8 cellular contexts compared by ENCODE assay signal in genomic region chr17:28643979-28644781, GRCh38. TPM values are rescaled to one million over a fixed set of nuclear protein-coding genes. Genes with fewer than 3 reads are reported as not detected.
DNase-seq lines count a peak whose midpoint lies in the region; ATAC-seq and TF ChIP-seq lines count a peak whose summit lies in the region.

No MANE protein-coding gene starts in this region.

- peak overlapping the region; percentile 76 for H2AK5ac ChIP-seq in IMR-90 (ENCODE audit: low read depth, low read length)

- TF ChIP-seq RAD21 in IMR-90 (IDR thresholded peaks at IDR 0.05; ENCODE audit: low read length) = no peak

- H2BK120ac ChIP-seq in IMR-90 (ENCODE audit: low read depth, low read length) = no peak overlapping the region

- H3K27ac ChIP-seq in IMR-90 (ENCODE audit: insufficient read depth, low read length) (peak overlapping the region; percentile 67), breast epithelium (peak overlapping the region; percentile 93 to 95), iPS-20b (ENCODE audit: low read length) (peak overlapping the region; percentile 48), skin epidermis (peak overlapping the region; percentile 73 to 99 (median 97))

- H3K14ac ChIP-seq in IMR-90 (replicated peaks; ENCODE audit: low read depth, low read length) = peak overlapping the region; percentile 38; the same call in 1 of the 2 replicates

- H2BK15ac ChIP-seq in IMR-90 (ENCODE audit: low read depth, low read length) = no peak overlapping the region

- dilution Hi-C loops in IMR-90 (cut with HindIII; ENCODE audit: low sequenced_read_pairs, unreplicated experiment) = no loop called here

- H3K18ac ChIP-seq in IMR-90 (ENCODE audit: low read depth, low read length) = no peak overlapping the region

- H3K27me3 ChIP-seq in IMR-90 (ENCODE audit: control insufficient read depth, insufficient read depth, low read length) (no peaks in the 10 kb centered on the region), breast epithelium (no peaks in the 10 kb centered on the region), iPS-20b (ENCODE audit: insufficient read depth, low read length) (no peaks in the 10 kb centered on the region)

- H4K5ac ChIP-seq in IMR-90 (ENCODE audit: low read depth, low read length) = no peak overlapping the region; the same call in 1 of the 2 replicates

- no peaks in the 10 kb centered on the region for H3K9me1 ChIP-seq in IMR-90 (ENCODE audit: insufficient read depth, low read length)

- ATAC-seq in IMR-90 (ENCODE audit: low read depth) (peak; percentile 6; the same call in 1 of the 2 replicates), GM19395 (IDR thresholded peaks at IDR 0.05; ENCODE audit: unreplicated experiment) (no peak)

- H3K23ac ChIP-seq in IMR-90 (ENCODE audit: low read depth, low read length) = peak overlapping the region; percentile 72

- H4K20me1 ChIP-seq in IMR-90 (ENCODE audit: insufficient read depth, low read length) = peaks cover 13% of the 10 kb centered on the region; the same call in 1 of the 2 replicates

- H2AFZ ChIP-seq in IMR-90 (replicated peaks; ENCODE audit: low read length, poor library complexity) = peak overlapping the region; percentile 94

- intact Hi-C loops in IMR-90 (cut with micrococcal nuclease) = loop anchor here (2.0 kb wide), 1 partner anchor 67 kb away; the partner anchor contains the start of gene PROCA1
- intact Hi-C loops in breast epithelium (cut with DNase I; ENCODE audit: low total_unique reads) = no loop called here

- peak overlapping the region; percentile 22; the same call in 1 of the 2 replicates for H3K56ac ChIP-seq in IMR-90 (ENCODE audit: extremely low read depth, insufficient read depth, low read length)

- peak overlapping the region; percentile 4 for H2BK5ac ChIP-seq in IMR-90 (ENCODE audit: low read depth, low read length, poor library complexity, severe bottlenecking)

- peak overlapping the region; percentile 91 for H2AK9ac ChIP-seq in IMR-90 (replicated peaks; ENCODE audit: low read depth, low read length, poor library complexity)

- H3K79me1 ChIP-seq in IMR-90 (ENCODE audit: low read depth in 1 of 2, low read length in 2 of 2) = peaks cover 35 to 64% of the 10 kb centered on the region in 2 experiments

- in situ Hi-C loops in GM13977 (cut with MboI; ENCODE audit: low pct_unique_long_range_greater_than_20kb, low sequenced_read_pairs, unreplicated experiment) = no loop called here
- in situ Hi-C loops in IMR-90 (cut with MboI; ENCODE audit: low sequenced_read_pairs) = no loop called here
- in situ Hi-C loops in SK-MEL-5 (cut with HindIII; ENCODE audit: low pct_unique_long_range_greater_than_20kb, low sequenced_read_pairs) = no loop called here

- peak overlapping the region in 1 of 2 experiments; percentile 77; a peak in 2 of 4 replicates for H4K8ac ChIP-seq in IMR-90 (ENCODE audit: low read depth in 2 of 2, low read length in 2 of 2)

- WGBS in IMR-90 (ENCODE audit: extremely low coverage in 2 of 2, insufficient read length in 1 of 2), 2 experiments = 0% methylated on average over 5 of the region's 18 CpGs; no CpG with 5 or more reads in 1 of the 2 experiments

- H3K4me2 ChIP-seq in IMR-90 (ENCODE audit: low read depth, low read length) = peak overlapping the region; percentile 99

- H2BK20ac ChIP-seq in IMR-90 (ENCODE audit: low read depth, low read length) = no peak overlapping the region

- H3K9me3 ChIP-seq in IMR-90 (ENCODE audit: control insufficient read depth, insufficient read depth, low read length) = no peaks in the 10 kb centered on the region
- no peaks in the 10 kb centered on the region for H3K9me3 ChIP-seq in breast epithelium
- H3K9me3 ChIP-seq in iPS-20b (ENCODE audit: insufficient read depth, low read depth, low read length) = no peaks in the 10 kb centered on the region

- peak; percentile 39 for TF ChIP-seq CTCF in GM13977 (IDR thresholded peaks at IDR 0.05; ENCODE audit: extremely low read depth, insufficient read depth, missing control alignments)
- peak; percentile 39 for TF ChIP-seq CTCF in IMR-90 (conservative IDR thresholded peaks at IDR 0.05; ENCODE audit: low read depth, low read length)
- TF ChIP-seq CTCF in breast epithelium (IDR thresholded peaks at IDR 0.05) = peak; percentile 42 to 53 (median 47)

- no TSS peak for BruUV-seq in IMR-90 (replicated peaks; lab: Mats Ljungman, UMichigan)

- no peak overlapping the region; the same call in 1 of the 2 replicates for H4K91ac ChIP-seq in IMR-90 (ENCODE audit: insufficient read depth, low read depth, low read length)

- peak overlapping the region; percentile 87 for H3K4me3 ChIP-seq in IMR-90 (ENCODE audit: insufficient read depth, low read depth, low read length)
- H3K4me3 ChIP-seq in breast epithelium = peak overlapping the region; percentile 87 to 97 (median 97)
- peak overlapping the region; percentile 89 for H3K4me3 ChIP-seq in iPS-20b (ENCODE audit: low read length)
- H3K4me3 ChIP-seq in skin epidermis = peak overlapping the region; percentile 55 to 99 (median 95)

- TF ChIP-seq POLR2A in IMR-90 (IDR thresholded peaks at IDR 0.05; ENCODE audit: low read depth, low read length) (no peak), breast epithelium (IDR thresholded peaks at IDR 0.05) (no peak)

- DNase-seq in Ammon's horn (ENCODE audit: low spot score) = peak; percentile 36
- peak; percentile 64 for DNase-seq in GM13977 (ENCODE audit: low spot score)
- DNase-seq in IMR-90 = peak; percentile 55
- peak; percentile 61 for DNase-seq in SK-MEL-5 (ENCODE audit: low read depth, low spot score)
- no peak for DNase-seq in breast epithelium (ENCODE audit: low spot score in 2 of 2)

- CTCF ChIA-PET in IMR-90 (lab: Yijun Ruan, JAX) = interaction anchor here (0.9 to 1.7 kb wide), 4 partner anchors 16 to 83 kb away, joined by 3 to 5 read pairs (median 4); no protein-coding TSS in a partner anchor

- H3K4me1 ChIP-seq in IMR-90 (ENCODE audit: control insufficient read depth, insufficient read depth, low read length) (peaks cover 2% of the 10 kb centered on the region; the same call in 1 of the 2 replicates), breast epithelium (peaks cover 0 to 13% of the 10 kb centered on the region in 2 donors), iPS-20b (ENCODE audit: insufficient read depth, low read length) (peaks cover 5% of the 10 kb centered on the region; the same call in 1 of the 2 replicates)

- POLR2A ChIA-PET in IMR-90 (lab: Charles Lee; ENCODE audit: unreplicated experiment) = interaction anchor here (1.2 kb wide), 1 partner anchor 18 kb away, joined by 6 read pairs; the partner anchor contains the start of genes SDF2 and SUPT6H

- H3K36me3 ChIP-seq in IMR-90 (ENCODE audit: control insufficient read depth, insufficient read depth, low read length) (peaks cover 35% of the 10 kb centered on the region), breast epithelium (no peaks in the 10 kb centered on the region), iPS-20b (ENCODE audit: insufficient read depth, low read depth, low read length) (peaks cover 56% of the 10 kb centered on the region)

- H3K9ac ChIP-seq in IMR-90 (ENCODE audit: low read depth, low read length) = peak overlapping the region; percentile 94
- H3K9ac ChIP-seq in iPS-20b (ENCODE audit: low read depth, low read length) = peak overlapping the region; percentile 84

- peak overlapping the region; percentile 54 for H3K4ac ChIP-seq in IMR-90 (ENCODE audit: low read depth, low read length)

TF ChIP-seq in IMR-90, 13 proteins besides CTCF, POLR2A, EP300 and RAD21 (continues in another document):
- no peak for TF ChIP-seq BHLHE40 (IDR thresholded peaks at IDR 0.05; ENCODE audit: low read depth, low read length)

RNA-seq across cellular contexts. Expression of gene BLTP2, which starts 0.8 kb away (rescaled TPM):
- total RNA-seq in IMR-90 (2012; rRNA removed) (146 and 174 TPM in 2 replicates), breast epithelium (100 to 1,000 TPM; 107 to 131 (median 107) TPM)
- 42.3 and 49.0 TPM in 2 replicates for polyA plus RNA-seq in IMR-90 (2012; rRNA removed)
- polyA plus RNA-seq in IMR-90 (2012; cell fraction: cytosol; rRNA removed) = 20.3 and 23.3 TPM in 2 replicates
- 54.4 and 79.1 TPM in 2 replicates for polyA plus RNA-seq in IMR-90 (2012; cell fraction: nucleus; rRNA removed; ENCODE audit: low replicate concordance)
- total RNA-seq in SK-MEL-5 (2014; rRNA removed; shearing (Covaris generic)) = 146 and 160 TPM in 2 replicates
- 76.0 and 105 TPM in 2 replicates for polyA plus RNA-seq in SK-MEL-5 (2015; cell fraction: cytosol; rRNA removed)
- polyA plus RNA-seq in SK-MEL-5 (2015; cell fraction: nucleus; rRNA removed) = 109 and 197 TPM in 2 replicates

RNA-seq across cellular contexts. Expression of gene SDF2, which starts 17.5 kb away (rescaled TPM):
- total RNA-seq in IMR-90 (2012; rRNA removed) = 79.2 and 81.7 TPM in 2 replicates
- polyA plus RNA-seq in IMR-90 (2012; rRNA removed) = 76.0 and 80.8 TPM in 2 replicates
- 67.2 and 90.4 TPM in 2 replicates for polyA plus RNA-seq in IMR-90 (2012; cell fraction: cytosol; rRNA removed)
- polyA plus RNA-seq in IMR-90 (2012; cell fraction: nucleus; rRNA removed; ENCODE audit: low replicate concordance) = 22.7 and 43.7 TPM in 2 replicates
- total RNA-seq in SK-MEL-5 (2014; rRNA removed; shearing (Covaris generic)) = 61.3 and 66.1 TPM in 2 replicates
- polyA plus RNA-seq in SK-MEL-5 (2015; cell fraction: cytosol; rRNA removed) = 48.6 and 63.1 TPM in 2 replicates
- polyA plus RNA-seq in SK-MEL-5 (2015; cell fraction: nucleus; rRNA removed) = 21.7 and 33.5 TPM in 2 replicates
- 10 to 100 TPM; 38.1 to 66.6 (median 54.1) TPM for total RNA-seq in breast epithelium

RNA-seq across cellular contexts. Expression of gene SUPT6H, which starts 17.8 kb away (rescaled TPM):
- total RNA-seq in IMR-90 (2012; rRNA removed) (44.8 and 45.0 TPM in 2 replicates), breast epithelium (10 to 100 TPM; 62.6 to 69.9 (median 66.7) TPM)
- polyA plus RNA-seq in IMR-90 (2012; rRNA removed) = 40.0 and 41.4 TPM in 2 replicates
- 18.2 and 20.2 TPM in 2 replicates for polyA plus RNA-seq in IMR-90 (2012; cell fraction: cytosol; rRNA removed)
- polyA plus RNA-seq in IMR-90 (2012; cell fraction: nucleus; rRNA removed; ENCODE audit: low replicate concordance) = 66.1 and 72.1 TPM in 2 replicates
- 38.6 and 47.1 TPM in 2 replicates for total RNA-seq in SK-MEL-5 (2014; rRNA removed; shearing (Covaris generic))
- 38.0 and 46.8 TPM in 2 replicates for polyA plus RNA-seq in SK-MEL-5 (2015; cell fraction: cytosol; rRNA removed)
- 85.5 and 108 TPM in 2 replicates for polyA plus RNA-seq in SK-MEL-5 (2015; cell fraction: nucleus; rRNA removed)

RNA-seq across cellular contexts. Expression of gene RSKR, which starts 30.2 kb away (rescaled TPM):
- total RNA-seq in IMR-90 (2012; rRNA removed) (2.2 and 2.8 TPM in 2 replicates), breast epithelium (10 to 100 TPM in 2 of 3 donors, 1 to 10 TPM in 1; 9.3 to 11.1 (median 11.0) TPM)
- polyA plus RNA-seq in IMR-90 (2012; rRNA removed) = 5.9 and 6.8 TPM in 2 replicates
- 0.62 and 0.75 TPM in 2 replicates for polyA plus RNA-seq in IMR-90 (2012; cell fraction: cytosol; rRNA removed)
- polyA plus RNA-seq in IMR-90 (2012; cell fraction: nucleus; rRNA removed; ENCODE audit: low replicate concordance) = 23.4 and 50.7 TPM in 2 replicates
- total RNA-seq in SK-MEL-5 (2014; rRNA removed; shearing (Covaris generic)) = 3.4 and 4.8 TPM in 2 replicates
- polyA plus RNA-seq in SK-MEL-5 (2015; cell fraction: cytosol; rRNA removed) = 2.9 and 4.6 TPM in 2 replicates
- polyA plus RNA-seq in SK-MEL-5 (2015; cell fraction: nucleus; rRNA removed) = 90.7 and 105 TPM in 2 replicates

RNA-seq across cellular contexts. Expression of gene SPAG5, which starts 45.4 kb away (rescaled TPM):
- 55.5 and 60.8 TPM in 2 replicates for total RNA-seq in IMR-90 (2012; rRNA removed)
- 40.3 and 47.3 TPM in 2 replicates for polyA plus RNA-seq in IMR-90 (2012; rRNA removed)
- 11.7 and 27.3 TPM in 2 replicates for polyA plus RNA-seq in IMR-90 (2012; cell fraction: cytosol; rRNA removed)
- polyA plus RNA-seq in IMR-90 (2012; cell fraction: nucleus; rRNA removed; ENCODE audit: low replicate concordance) = 39.8 and 75.8 TPM in 2 replicates
- 33.5 and 44.0 TPM in 2 replicates for total RNA-seq in SK-MEL-5 (2014; rRNA removed; shearing (Covaris generic))
- 34.4 and 40.9 TPM in 2 replicates for polyA plus RNA-seq in SK-MEL-5 (2015; cell fraction: cytosol; rRNA removed)
- polyA plus RNA-seq in SK-MEL-5 (2015; cell fraction: nucleus; rRNA removed) = 208 and 287 TPM in 2 replicates
- 1 to 10 TPM; 3.3 to 5.8 (median 4.1) TPM for total RNA-seq in breast epithelium

Comparison
In these comparisons a context has a peak if more than half of its experiments do, and no peak if none do; other contexts are left out.
1. DNase-seq: peak in Ammon's horn (single experiment), GM13977 (single experiment), IMR-90 (single experiment) and SK-MEL-5 (single experiment); none in breast epithelium (0 of 2).
2. Peak in every context shown above with its lines, with median percentiles within 50 percentile points of each other: CTCF ChIP-seq, H3K27ac ChIP-seq and H3K4me3 ChIP-seq.